In the genomic region with DNA sequence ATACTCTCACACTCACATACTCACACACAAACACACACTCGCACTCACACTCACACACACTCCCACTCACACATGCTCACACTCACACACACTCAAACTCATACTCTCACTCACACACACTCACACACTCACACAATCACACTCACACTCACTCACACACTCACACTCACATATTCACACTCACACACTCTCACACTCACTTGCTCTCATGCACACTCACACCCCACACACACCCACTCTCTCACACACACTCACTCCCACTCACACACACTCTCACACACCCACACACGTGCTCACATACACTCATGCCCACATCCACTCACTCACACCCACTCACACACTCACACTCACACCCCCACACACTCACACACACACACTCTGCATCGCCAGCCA, we compare ENCODE assay signal across 1 cellular context.
TF ChIP-seq lines count a peak whose summit lies in the region.

No MANE protein-coding gene starts in this region.

TF ChIP-seq in HEK293, 187 proteins besides CTCF, POLR2A, EP300 and RAD21 (continued from another document and continues in another):
- TF ChIP-seq, protein P1, sequence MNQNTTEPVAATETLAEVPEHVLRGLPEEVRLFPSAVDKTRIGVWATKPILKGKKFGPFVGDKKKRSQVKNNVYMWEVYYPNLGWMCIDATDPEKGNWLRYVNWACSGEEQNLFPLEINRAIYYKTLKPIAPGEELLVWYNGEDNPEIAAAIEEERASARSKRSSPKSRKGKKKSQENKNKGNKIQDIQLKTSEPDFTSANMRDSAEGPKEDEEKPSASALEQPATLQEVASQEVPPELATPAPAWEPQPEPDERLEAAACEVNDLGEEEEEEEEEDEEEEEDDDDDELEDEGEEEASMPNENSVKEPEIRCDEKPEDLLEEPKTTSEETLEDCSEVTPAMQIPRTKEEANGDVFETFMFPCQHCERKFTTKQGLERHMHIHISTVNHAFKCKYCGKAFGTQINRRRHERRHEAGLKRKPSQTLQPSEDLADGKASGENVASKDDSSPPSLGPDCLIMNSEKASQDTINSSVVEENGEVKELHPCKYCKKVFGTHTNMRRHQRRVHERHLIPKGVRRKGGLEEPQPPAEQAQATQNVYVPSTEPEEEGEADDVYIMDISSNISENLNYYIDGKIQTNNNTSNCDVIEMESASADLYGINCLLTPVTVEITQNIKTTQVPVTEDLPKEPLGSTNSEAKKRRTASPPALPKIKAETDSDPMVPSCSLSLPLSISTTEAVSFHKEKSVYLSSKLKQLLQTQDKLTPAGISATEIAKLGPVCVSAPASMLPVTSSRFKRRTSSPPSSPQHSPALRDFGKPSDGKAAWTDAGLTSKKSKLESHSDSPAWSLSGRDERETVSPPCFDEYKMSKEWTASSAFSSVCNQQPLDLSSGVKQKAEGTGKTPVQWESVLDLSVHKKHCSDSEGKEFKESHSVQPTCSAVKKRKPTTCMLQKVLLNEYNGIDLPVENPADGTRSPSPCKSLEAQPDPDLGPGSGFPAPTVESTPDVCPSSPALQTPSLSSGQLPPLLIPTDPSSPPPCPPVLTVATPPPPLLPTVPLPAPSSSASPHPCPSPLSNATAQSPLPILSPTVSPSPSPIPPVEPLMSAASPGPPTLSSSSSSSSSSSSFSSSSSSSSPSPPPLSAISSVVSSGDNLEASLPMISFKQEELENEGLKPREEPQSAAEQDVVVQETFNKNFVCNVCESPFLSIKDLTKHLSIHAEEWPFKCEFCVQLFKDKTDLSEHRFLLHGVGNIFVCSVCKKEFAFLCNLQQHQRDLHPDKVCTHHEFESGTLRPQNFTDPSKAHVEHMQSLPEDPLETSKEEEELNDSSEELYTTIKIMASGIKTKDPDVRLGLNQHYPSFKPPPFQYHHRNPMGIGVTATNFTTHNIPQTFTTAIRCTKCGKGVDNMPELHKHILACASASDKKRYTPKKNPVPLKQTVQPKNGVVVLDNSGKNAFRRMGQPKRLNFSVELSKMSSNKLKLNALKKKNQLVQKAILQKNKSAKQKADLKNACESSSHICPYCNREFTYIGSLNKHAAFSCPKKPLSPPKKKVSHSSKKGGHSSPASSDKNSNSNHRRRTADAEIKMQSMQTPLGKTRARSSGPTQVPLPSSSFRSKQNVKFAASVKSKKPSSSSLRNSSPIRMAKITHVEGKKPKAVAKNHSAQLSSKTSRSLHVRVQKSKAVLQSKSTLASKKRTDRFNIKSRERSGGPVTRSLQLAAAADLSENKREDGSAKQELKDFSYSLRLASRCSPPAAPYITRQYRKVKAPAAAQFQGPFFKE (tag by site-specific recombination; IDR thresholded peaks at IDR 0.05; ENCODE audit: borderline replicate concordance), result no peak
- TF ChIP-seq ZNF169 (tag by site-specific recombination; IDR thresholded peaks at IDR 0.05) (peak; percentile 33; the same call in 1 of the 2 replicates), PRDM1 (tag by site-specific recombination; IDR thresholded peaks at IDR 0.05) (peak; percentile 97), ZNF366 (tag by site-specific recombination; conservative IDR thresholded peaks at IDR 0.05) (no peak), ZNF266 (tag by site-specific recombination; IDR thresholded peaks at IDR 0.05; ENCODE audit: low read depth) (no peak), ZSCAN23 (tag by site-specific recombination; IDR thresholded peaks at IDR 0.05) (no peak), ZNF530 (tag by site-specific recombination; IDR thresholded peaks at IDR 0.05; ENCODE audit: low read depth) (no peak), ZNF16 (tag by site-specific recombination; IDR thresholded peaks at IDR 0.05; ENCODE audit: low read depth) (no peak), ZEB2 (tag by site-specific recombination; IDR thresholded peaks at IDR 0.05) (no peak), ZNF621 (tag by site-specific recombination; IDR thresholded peaks at IDR 0.05) (peak; percentile 73; the same call in 1 of the 2 replicates), ZNF707 (tag by site-specific recombination; IDR thresholded peaks at IDR 0.05) (0 out of 2 replicates have a peak, but pooled peaks have one; percentile 51), HOXD13 (CRISPR knock-in tag; IDR thresholded peaks at IDR 0.05; ENCODE audit: borderline replicate concordance) (no peak), ZNF157 (tag by site-specific recombination; IDR thresholded peaks at IDR 0.05) (no peak), ZBTB48 (tag by site-specific recombination; IDR thresholded peaks at IDR 0.05) (0 out of 2 replicates have a peak, but pooled peaks have one; percentile 56), BCL11B (tag by site-specific recombination; IDR thresholded peaks at IDR 0.05; ENCODE audit: low read depth) (no peak), ZNF785 (tag by site-specific recombination; IDR thresholded peaks at IDR 0.05) (peak; percentile 89), ZNF174 (tag by site-specific recombination; IDR thresholded peaks at IDR 0.05) (no peak), SETDB1 (IDR thresholded peaks at IDR 0.05; ENCODE audit: insufficient read length, low read length) (no peak)
- TF ChIP-seq, protein P2, sequence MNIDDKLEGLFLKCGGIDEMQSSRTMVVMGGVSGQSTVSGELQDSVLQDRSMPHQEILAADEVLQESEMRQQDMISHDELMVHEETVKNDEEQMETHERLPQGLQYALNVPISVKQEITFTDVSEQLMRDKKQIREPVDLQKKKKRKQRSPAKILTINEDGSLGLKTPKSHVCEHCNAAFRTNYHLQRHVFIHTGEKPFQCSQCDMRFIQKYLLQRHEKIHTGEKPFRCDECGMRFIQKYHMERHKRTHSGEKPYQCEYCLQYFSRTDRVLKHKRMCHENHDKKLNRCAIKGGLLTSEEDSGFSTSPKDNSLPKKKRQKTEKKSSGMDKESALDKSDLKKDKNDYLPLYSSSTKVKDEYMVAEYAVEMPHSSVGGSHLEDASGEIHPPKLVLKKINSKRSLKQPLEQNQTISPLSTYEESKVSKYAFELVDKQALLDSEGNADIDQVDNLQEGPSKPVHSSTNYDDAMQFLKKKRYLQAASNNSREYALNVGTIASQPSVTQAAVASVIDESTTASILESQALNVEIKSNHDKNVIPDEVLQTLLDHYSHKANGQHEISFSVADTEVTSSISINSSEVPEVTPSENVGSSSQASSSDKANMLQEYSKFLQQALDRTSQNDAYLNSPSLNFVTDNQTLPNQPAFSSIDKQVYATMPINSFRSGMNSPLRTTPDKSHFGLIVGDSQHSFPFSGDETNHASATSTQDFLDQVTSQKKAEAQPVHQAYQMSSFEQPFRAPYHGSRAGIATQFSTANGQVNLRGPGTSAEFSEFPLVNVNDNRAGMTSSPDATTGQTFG (tag by site-specific recombination; IDR thresholded peaks at IDR 0.05; ENCODE audit: borderline replicate concordance), result peak; percentile 64; the same call in 1 of the 2 replicates
- TF ChIP-seq, protein P3, sequence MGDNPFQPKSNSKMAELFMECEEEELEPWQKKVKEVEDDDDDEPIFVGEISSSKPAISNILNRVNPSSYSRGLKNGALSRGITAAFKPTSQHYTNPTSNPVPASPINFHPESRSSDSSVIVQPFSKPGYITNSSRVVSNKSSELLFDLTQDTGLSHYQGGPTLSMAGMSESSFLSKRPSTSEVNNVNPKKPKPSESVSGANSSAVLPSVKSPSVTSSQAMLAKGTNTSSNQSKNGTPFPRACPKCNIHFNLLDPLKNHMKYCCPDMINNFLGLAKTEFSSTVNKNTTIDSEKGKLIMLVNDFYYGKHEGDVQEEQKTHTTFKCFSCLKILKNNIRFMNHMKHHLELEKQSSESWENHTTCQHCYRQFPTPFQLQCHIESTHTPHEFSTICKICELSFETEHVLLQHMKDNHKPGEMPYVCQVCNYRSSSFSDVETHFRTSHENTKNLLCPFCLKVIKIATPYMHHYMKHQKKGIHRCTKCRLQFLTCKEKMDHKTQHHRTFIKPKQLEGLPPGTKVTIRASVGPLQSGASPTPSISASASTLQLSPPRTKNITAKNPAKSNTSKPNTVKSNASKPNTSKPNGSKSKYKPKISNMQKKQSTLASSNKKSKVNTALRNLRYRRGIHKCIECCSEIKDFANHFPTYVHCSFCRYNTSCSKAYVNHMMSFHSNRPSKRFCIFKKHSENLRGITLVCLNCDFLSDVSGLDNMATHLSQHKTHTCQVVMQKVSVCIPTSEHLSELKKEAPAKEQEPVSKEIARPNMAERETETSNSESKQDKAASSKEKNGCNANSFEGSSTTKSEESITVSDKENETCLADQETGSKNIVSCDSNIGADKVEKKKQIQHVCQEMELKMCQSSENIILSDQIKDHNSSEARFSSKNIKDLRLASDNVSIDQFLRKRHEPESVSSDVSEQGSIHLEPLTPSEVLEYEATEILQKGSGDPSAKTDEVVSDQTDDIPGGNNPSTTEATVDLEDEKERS (tag by site-specific recombination; IDR thresholded peaks at IDR 0.05), result no peak
- TF ChIP-seq, protein P4, sequence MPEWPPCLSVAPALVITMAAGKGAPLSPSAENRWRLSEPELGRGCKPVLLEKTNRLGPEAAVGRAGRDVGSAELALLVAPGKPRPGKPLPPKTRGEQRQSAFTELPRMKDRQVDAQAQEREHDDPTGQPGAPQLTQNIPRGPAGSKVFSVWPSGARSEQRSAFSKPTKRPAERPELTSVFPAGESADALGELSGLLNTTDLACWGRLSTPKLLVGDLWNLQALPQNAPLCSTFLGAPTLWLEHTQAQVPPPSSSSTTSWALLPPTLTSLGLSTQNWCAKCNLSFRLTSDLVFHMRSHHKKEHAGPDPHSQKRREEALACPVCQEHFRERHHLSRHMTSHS (tag by site-specific recombination; IDR thresholded peaks at IDR 0.05), result 0 out of 2 replicates have a peak, but pooled peaks have one; percentile 34
- TF ChIP-seq, protein P5, sequence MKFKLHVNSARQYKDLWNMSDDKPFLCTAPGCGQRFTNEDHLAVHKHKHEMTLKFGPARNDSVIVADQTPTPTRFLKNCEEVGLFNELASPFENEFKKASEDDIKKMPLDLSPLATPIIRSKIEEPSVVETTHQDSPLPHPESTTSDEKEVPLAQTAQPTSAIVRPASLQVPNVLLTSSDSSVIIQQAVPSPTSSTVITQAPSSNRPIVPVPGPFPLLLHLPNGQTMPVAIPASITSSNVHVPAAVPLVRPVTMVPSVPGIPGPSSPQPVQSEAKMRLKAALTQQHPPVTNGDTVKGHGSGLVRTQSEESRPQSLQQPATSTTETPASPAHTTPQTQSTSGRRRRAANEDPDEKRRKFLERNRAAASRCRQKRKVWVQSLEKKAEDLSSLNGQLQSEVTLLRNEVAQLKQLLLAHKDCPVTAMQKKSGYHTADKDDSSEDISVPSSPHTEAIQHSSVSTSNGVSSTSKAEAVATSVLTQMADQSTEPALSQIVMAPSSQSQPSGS (tag by site-specific recombination; IDR thresholded peaks at IDR 0.05; ENCODE audit: low read depth), result no peak
- TF ChIP-seq, protein P6, sequence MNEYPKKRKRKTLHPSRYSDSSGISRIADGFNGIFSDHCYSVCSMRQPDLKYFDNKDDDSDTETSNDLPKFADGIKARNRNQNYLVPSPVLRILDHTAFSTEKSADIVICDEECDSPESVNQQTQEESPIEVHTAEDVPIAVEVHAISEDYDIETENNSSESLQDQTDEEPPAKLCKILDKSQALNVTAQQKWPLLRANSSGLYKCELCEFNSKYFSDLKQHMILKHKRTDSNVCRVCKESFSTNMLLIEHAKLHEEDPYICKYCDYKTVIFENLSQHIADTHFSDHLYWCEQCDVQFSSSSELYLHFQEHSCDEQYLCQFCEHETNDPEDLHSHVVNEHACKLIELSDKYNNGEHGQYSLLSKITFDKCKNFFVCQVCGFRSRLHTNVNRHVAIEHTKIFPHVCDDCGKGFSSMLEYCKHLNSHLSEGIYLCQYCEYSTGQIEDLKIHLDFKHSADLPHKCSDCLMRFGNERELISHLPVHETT (tag by site-specific recombination; IDR thresholded peaks at IDR 0.05), result no peak
- TF ChIP-seq, protein P7, sequence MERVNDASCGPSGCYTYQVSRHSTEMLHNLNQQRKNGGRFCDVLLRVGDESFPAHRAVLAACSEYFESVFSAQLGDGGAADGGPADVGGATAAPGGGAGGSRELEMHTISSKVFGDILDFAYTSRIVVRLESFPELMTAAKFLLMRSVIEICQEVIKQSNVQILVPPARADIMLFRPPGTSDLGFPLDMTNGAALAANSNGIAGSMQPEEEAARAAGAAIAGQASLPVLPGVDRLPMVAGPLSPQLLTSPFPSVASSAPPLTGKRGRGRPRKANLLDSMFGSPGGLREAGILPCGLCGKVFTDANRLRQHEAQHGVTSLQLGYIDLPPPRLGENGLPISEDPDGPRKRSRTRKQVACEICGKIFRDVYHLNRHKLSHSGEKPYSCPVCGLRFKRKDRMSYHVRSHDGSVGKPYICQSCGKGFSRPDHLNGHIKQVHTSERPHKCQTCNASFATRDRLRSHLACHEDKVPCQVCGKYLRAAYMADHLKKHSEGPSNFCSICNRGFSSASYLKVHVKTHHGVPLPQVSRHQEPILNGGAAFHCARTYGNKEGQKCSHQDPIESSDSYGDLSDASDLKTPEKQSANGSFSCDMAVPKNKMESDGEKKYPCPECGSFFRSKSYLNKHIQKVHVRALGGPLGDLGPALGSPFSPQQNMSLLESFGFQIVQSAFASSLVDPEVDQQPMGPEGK (tag by site-specific recombination; IDR thresholded peaks at IDR 0.05), result no peak
- TF ChIP-seq, protein P8, sequence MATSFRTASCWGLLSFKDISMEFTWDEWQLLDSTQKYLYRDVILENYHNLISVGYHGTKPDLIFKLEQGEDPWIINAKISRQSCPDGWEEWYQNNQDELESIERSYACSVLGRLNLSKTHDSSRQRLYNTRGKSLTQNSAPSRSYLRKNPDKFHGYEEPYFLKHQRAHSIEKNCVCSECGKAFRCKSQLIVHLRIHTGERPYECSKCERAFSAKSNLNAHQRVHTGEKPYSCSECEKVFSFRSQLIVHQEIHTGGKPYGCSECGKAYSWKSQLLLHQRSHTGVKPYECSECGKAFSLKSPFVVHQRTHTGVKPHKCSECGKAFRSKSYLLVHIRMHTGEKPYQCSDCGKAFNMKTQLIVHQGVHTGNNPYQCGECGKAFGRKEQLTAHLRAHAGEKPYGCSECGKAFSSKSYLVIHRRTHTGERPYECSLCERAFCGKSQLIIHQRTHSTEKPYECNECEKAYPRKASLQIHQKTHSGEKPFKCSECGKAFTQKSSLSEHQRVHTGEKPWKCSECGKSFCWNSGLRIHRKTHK (tag by site-specific recombination; IDR thresholded peaks at IDR 0.05), result peak; percentile 20; the same call in 1 of the 2 replicates
- TF ChIP-seq, protein P9, sequence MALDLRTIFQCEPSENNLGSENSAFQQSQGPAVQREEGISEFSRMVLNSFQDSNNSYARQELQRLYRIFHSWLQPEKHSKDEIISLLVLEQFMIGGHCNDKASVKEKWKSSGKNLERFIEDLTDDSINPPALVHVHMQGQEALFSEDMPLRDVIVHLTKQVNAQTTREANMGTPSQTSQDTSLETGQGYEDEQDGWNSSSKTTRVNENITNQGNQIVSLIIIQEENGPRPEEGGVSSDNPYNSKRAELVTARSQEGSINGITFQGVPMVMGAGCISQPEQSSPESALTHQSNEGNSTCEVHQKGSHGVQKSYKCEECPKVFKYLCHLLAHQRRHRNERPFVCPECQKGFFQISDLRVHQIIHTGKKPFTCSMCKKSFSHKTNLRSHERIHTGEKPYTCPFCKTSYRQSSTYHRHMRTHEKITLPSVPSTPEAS (tag by site-specific recombination; IDR thresholded peaks at IDR 0.05), result peak; percentile 56
- TF ChIP-seq, protein P10, sequence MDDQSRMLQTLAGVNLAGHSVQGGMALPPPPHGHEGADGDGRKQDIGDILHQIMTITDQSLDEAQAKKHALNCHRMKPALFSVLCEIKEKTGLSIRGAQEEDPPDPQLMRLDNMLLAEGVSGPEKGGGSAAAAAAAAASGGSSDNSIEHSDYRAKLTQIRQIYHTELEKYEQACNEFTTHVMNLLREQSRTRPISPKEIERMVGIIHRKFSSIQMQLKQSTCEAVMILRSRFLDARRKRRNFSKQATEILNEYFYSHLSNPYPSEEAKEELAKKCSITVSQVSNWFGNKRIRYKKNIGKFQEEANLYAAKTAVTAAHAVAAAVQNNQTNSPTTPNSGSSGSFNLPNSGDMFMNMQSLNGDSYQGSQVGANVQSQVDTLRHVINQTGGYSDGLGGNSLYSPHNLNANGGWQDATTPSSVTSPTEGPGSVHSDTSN (CRISPR knock-in tag; IDR thresholded peaks at IDR 0.05), result no peak
